1 cellular context compared by ENCODE assay signal in the genomic region with DNA sequence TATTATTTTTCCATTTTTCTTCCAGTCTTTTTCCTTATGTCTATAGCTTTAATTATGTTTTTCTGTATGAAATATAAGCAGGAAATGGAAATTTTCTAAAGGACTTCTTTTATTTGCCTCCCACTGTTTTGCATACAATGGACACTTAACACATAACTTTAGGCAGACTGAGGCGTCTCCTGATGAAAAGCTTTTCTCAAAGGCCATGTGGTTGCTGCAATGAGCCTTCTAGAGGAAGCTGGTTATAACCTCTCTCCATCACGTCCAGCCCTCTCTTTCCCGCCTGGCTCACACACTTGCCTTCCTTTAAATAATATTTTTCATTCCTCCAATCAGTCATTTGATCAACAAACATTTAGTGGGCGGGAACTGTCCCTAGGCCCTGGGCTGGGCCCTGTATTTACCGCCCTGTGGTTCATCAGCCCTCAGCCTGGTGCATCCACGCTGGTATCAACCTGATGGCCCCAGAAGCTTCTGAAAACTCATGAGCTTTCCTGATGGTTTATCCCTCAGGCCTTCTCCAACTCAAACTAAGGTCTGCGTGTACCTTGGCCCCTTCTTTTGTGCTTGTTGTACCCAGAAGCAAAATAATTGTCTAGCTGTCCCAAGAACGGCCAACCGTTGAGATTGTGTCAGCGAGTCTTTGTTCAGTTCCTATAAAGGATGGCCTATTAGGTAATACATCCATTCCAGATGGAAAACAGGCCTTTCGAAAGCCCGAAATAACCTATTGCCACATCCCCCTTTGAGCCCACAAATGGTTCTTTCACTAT.
TF ChIP-seq lines count a peak whose summit lies in the region.

No MANE protein-coding gene starts in this region.

TF ChIP-seq in WTC11, 78 proteins besides CTCF, POLR2A, EP300 and RAD21 (continued from another document):
- TF ChIP-seq, protein P1, sequence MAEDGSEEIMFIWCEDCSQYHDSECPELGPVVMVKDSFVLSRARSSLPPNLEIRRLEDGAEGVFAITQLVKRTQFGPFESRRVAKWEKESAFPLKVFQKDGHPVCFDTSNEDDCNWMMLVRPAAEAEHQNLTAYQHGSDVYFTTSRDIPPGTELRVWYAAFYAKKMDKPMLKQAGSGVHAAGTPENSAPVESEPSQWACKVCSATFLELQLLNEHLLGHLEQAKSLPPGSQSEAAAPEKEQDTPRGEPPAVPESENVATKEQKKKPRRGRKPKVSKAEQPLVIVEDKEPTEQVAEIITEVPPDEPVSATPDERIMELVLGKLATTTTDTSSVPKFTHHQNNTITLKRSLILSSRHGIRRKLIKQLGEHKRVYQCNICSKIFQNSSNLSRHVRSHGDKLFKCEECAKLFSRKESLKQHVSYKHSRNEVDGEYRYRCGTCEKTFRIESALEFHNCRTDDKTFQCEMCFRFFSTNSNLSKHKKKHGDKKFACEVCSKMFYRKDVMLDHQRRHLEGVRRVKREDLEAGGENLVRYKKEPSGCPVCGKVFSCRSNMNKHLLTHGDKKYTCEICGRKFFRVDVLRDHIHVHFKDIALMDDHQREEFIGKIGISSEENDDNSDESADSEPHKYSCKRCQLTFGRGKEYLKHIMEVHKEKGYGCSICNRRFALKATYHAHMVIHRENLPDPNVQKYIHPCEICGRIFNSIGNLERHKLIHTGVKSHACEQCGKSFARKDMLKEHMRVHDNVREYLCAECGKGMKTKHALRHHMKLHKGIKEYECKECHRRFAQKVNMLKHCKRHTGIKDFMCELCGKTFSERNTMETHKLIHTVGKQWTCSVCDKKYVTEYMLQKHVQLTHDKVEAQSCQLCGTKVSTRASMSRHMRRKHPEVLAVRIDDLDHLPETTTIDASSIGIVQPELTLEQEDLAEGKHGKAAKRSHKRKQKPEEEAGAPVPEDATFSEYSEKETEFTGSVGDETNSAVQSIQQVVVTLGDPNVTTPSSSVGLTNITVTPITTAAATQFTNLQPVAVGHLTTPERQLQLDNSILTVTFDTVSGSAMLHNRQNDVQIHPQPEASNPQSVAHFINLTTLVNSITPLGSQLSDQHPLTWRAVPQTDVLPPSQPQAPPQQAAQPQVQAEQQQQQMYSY (CRISPR knock-in tag; IDR thresholded peaks at IDR 0.05): no peak
- TF ChIP-seq, protein P2, sequence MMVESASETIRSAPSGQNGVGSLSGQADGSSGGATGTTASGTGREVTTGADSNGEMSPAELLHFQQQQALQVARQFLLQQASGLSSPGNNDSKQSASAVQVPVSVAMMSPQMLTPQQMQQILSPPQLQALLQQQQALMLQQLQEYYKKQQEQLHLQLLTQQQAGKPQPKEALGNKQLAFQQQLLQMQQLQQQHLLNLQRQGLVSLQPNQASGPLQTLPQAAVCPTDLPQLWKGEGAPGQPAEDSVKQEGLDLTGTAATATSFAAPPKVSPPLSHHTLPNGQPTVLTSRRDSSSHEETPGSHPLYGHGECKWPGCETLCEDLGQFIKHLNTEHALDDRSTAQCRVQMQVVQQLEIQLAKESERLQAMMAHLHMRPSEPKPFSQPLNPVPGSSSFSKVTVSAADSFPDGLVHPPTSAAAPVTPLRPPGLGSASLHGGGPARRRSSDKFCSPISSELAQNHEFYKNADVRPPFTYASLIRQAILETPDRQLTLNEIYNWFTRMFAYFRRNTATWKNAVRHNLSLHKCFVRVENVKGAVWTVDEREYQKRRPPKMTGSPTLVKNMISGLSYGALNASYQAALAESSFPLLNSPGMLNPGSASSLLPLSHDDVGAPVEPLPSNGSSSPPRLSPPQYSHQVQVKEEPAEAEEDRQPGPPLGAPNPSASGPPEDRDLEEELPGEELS (CRISPR knock-in tag; IDR thresholded peaks at IDR 0.05): no peak
- TF ChIP-seq OVOL2 (CRISPR knock-in tag; IDR thresholded peaks at IDR 0.05; ENCODE audit: borderline replicate concordance) (no peak), CREB1 (CRISPR knock-in tag; IDR thresholded peaks at IDR 0.05) (no peak), NR2C2 (CRISPR knock-in tag; IDR thresholded peaks at IDR 0.05) (no peak)
